Comparison of ENCODE assay signal across 1 cellular context in the genomic region with DNA sequence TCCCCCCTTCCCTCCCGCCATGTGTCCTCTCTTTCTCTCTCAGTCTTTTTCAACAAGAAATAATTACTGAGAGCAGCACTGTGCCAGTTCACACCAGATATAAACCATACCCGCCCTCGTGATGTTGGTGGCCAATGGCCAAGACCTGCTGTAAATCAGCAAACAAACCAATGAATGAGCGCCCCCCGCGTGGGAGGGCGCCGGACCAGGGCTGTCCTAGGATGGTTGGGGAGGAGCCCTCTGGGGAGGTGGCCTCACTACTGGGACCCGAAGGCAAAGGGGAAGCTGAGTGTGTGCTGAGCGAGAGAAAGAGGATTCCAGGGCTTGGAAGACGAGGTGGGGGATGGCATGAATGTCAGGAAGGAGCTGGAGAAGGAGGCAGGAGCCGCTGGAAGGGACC.
TF ChIP-seq lines count a peak whose summit lies in the region.

No MANE protein-coding gene starts in this region.

TF ChIP-seq in WTC11, 78 proteins besides CTCF, POLR2A, EP300 and RAD21 (continued from another document):
- TF ChIP-seq GRHL2 (CRISPR knock-in tag; IDR thresholded peaks at IDR 0.05; ENCODE audit: insufficient replicate concordance, severe bottlenecking) (no peak), ZNF263 (CRISPR knock-in tag; IDR thresholded peaks at IDR 0.05; ENCODE audit: low read depth) (no peak), GABPB1 (CRISPR knock-in tag; IDR thresholded peaks at IDR 0.05) (no peak), ETV6 (CRISPR knock-in tag; IDR thresholded peaks at IDR 0.05) (no peak), NR1H2 (CRISPR knock-in tag; IDR thresholded peaks at IDR 0.05) (no peak), OVOL2 (CRISPR knock-in tag; IDR thresholded peaks at IDR 0.05; ENCODE audit: borderline replicate concordance) (no peak), ZNF121 (CRISPR knock-in tag; IDR thresholded peaks at IDR 0.05) (no peak), ERG (CRISPR knock-in tag; IDR thresholded peaks at IDR 0.05) (no peak), TEAD1 (CRISPR knock-in tag; IDR thresholded peaks at IDR 0.05) (no peak), IRF2 (CRISPR knock-in tag; IDR thresholded peaks at IDR 0.05; ENCODE audit: borderline replicate concordance, low read depth) (no peak), SOX15 (CRISPR knock-in tag; IDR thresholded peaks at IDR 0.05) (no peak)
- TF ChIP-seq, protein P1, sequence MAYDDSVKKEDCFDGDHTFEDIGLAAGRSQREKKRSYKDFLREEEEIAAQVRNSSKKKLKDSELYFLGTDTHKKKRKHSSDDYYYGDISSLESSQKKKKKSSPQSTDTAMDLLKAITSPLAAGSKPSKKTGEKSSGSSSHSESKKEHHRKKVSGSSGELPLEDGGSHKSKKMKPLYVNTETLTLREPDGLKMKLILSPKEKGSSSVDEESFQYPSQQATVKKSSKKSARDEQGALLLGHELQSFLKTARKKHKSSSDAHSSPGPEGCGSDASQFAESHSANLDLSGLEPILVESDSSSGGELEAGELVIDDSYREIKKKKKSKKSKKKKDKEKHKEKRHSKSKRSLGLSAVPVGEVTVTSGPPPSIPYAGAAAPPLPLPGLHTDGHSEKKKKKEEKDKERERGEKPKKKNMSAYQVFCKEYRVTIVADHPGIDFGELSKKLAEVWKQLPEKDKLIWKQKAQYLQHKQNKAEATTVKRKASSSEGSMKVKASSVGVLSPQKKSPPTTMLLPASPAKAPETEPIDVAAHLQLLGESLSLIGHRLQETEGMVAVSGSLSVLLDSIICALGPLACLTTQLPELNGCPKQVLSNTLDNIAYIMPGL (CRISPR knock-in tag; IDR thresholded peaks at IDR 0.05), result no peak
- TF ChIP-seq, protein P2, sequence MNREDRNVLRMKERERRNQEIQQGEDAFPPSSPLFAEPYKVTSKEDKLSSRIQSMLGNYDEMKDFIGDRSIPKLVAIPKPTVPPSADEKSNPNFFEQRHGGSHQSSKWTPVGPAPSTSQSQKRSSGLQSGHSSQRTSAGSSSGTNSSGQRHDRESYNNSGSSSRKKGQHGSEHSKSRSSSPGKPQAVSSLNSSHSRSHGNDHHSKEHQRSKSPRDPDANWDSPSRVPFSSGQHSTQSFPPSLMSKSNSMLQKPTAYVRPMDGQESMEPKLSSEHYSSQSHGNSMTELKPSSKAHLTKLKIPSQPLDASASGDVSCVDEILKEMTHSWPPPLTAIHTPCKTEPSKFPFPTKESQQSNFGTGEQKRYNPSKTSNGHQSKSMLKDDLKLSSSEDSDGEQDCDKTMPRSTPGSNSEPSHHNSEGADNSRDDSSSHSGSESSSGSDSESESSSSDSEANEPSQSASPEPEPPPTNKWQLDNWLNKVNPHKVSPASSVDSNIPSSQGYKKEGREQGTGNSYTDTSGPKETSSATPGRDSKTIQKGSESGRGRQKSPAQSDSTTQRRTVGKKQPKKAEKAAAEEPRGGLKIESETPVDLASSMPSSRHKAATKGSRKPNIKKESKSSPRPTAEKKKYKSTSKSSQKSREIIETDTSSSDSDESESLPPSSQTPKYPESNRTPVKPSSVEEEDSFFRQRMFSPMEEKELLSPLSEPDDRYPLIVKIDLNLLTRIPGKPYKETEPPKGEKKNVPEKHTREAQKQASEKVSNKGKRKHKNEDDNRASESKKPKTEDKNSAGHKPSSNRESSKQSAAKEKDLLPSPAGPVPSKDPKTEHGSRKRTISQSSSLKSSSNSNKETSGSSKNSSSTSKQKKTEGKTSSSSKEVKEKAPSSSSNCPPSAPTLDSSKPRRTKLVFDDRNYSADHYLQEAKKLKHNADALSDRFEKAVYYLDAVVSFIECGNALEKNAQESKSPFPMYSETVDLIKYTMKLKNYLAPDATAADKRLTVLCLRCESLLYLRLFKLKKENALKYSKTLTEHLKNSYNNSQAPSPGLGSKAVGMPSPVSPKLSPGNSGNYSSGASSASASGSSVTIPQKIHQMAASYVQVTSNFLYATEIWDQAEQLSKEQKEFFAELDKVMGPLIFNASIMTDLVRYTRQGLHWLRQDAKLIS (CRISPR knock-in tag; IDR thresholded peaks at IDR 0.05; ENCODE audit: borderline replicate concordance), result no peak
- TF ChIP-seq, protein P3, sequence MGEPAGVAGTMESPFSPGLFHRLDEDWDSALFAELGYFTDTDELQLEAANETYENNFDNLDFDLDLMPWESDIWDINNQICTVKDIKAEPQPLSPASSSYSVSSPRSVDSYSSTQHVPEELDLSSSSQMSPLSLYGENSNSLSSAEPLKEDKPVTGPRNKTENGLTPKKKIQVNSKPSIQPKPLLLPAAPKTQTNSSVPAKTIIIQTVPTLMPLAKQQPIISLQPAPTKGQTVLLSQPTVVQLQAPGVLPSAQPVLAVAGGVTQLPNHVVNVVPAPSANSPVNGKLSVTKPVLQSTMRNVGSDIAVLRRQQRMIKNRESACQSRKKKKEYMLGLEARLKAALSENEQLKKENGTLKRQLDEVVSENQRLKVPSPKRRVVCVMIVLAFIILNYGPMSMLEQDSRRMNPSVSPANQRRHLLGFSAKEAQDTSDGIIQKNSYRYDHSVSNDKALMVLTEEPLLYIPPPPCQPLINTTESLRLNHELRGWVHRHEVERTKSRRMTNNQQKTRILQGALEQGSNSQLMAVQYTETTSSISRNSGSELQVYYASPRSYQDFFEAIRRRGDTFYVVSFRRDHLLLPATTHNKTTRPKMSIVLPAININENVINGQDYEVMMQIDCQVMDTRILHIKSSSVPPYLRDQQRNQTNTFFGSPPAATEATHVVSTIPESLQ (CRISPR knock-in tag; IDR thresholded peaks at IDR 0.05), result no peak
- TF ChIP-seq, protein P4, sequence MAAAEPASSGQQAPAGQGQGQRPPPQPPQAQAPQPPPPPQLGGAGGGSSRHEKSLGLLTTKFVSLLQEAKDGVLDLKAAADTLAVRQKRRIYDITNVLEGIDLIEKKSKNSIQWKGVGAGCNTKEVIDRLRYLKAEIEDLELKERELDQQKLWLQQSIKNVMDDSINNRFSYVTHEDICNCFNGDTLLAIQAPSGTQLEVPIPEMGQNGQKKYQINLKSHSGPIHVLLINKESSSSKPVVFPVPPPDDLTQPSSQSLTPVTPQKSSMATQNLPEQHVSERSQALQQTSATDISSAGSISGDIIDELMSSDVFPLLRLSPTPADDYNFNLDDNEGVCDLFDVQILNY (CRISPR knock-in tag; IDR thresholded peaks at IDR 0.05), result no peak
- TF ChIP-seq, protein P5, sequence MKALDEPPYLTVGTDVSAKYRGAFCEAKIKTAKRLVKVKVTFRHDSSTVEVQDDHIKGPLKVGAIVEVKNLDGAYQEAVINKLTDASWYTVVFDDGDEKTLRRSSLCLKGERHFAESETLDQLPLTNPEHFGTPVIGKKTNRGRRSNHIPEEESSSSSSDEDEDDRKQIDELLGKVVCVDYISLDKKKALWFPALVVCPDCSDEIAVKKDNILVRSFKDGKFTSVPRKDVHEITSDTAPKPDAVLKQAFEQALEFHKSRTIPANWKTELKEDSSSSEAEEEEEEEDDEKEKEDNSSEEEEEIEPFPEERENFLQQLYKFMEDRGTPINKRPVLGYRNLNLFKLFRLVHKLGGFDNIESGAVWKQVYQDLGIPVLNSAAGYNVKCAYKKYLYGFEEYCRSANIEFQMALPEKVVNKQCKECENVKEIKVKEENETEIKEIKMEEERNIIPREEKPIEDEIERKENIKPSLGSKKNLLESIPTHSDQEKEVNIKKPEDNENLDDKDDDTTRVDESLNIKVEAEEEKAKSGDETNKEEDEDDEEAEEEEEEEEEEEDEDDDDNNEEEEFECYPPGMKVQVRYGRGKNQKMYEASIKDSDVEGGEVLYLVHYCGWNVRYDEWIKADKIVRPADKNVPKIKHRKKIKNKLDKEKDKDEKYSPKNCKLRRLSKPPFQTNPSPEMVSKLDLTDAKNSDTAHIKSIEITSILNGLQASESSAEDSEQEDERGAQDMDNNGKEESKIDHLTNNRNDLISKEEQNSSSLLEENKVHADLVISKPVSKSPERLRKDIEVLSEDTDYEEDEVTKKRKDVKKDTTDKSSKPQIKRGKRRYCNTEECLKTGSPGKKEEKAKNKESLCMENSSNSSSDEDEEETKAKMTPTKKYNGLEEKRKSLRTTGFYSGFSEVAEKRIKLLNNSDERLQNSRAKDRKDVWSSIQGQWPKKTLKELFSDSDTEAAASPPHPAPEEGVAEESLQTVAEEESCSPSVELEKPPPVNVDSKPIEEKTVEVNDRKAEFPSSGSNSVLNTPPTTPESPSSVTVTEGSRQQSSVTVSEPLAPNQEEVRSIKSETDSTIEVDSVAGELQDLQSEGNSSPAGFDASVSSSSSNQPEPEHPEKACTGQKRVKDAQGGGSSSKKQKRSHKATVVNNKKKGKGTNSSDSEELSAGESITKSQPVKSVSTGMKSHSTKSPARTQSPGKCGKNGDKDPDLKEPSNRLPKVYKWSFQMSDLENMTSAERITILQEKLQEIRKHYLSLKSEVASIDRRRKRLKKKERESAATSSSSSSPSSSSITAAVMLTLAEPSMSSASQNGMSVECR (CRISPR knock-in tag; IDR thresholded peaks at IDR 0.05; ENCODE audit: borderline replicate concordance), result no peak
